15 cellular contexts compared by ENCODE assay signal in genomic region chr2:33812707-33813106, GRCh38.
DNase-seq lines count a peak whose midpoint lies in the region; ATAC-seq, FAIRE-seq and TF ChIP-seq lines count a peak whose summit lies in the region.
"Had no signal": no experiment of that assay in that cellular context is flagged by ENCODE, and none has a peak within 500 bp of the region (broad histone marks: within the 10 kb centered on the region; RNA-seq: fewer than 3 reads in every experiment).

No MANE protein-coding gene starts in this region.

- BruUV-seq in GM12878 (replicated peaks; lab: Mats Ljungman, UMichigan): no TSS peak

- H3K27me3 ChIP-seq in GM12878 (replicated peaks in 1 of 2; ENCODE audit: control insufficient read depth in 2 of 2, insufficient read depth in 2 of 2, low read length in 1 of 2): no peaks in the 10 kb centered on the region
- no peaks in the 10 kb centered on the region for H3K27me3 ChIP-seq in pancreas
- H3K27me3 ChIP-seq: BLaER1 treated with 17β-estradiol and CSF1 and Interleukin-3, amounts not matched to agents 10 nM and 100 nM had no signal

- TF ChIP-seq CTCF in GM12878 (IDR thresholded peaks at IDR 0.05 in 2 of 3, conservative IDR thresholded peaks at IDR 0.05 in 1 of 3; ENCODE audit: control insufficient read depth in 2 of 3, extremely low read depth in 1 of 3, insufficient read depth in 1 of 3, low read depth in 3 of 3, low read length in 3 of 3) (no peak), pancreas (IDR thresholded peaks at IDR 0.05) (no peak)

- 26% methylated on average over 2 of the region's 2 CpGs for WGBS in GM12878 (ENCODE audit: insufficient coverage, insufficient replicate concordance, low lambda C conversion rate, missing lambda C conversion rate)
- 57 to 68% methylated on average over 2 of the region's 2 CpGs for WGBS in pancreas, 2 donors

- CTCF ChIA-PET in GM12878 (lab: Yijun Ruan, JAX): no interaction called here

- TF ChIP-seq RAD21 in GM12878 (IDR thresholded peaks at IDR 0.05; ENCODE audit: insufficient read depth, low read depth, low read length): no peak

- no peak overlapping the region for H2AFZ ChIP-seq in GM12878 (ENCODE audit: control insufficient read depth, low read depth, low read length)

- no peak overlapping the region for H3K4me2 ChIP-seq in GM12878 (ENCODE audit: control insufficient read depth, insufficient read depth)
- H3K4me2 ChIP-seq: BLaER1 treated with 17β-estradiol and CSF1 and Interleukin-3, amounts not matched to agents 10 nM and 100 nM had no signal

- TF ChIP-seq EP300 in GM12878 (IDR thresholded peaks at IDR 0.05; ENCODE audit: borderline replicate concordance in 1 of 2, control insufficient read depth in 1 of 2, low read depth in 2 of 2, low read length in 2 of 2): no peak

- H3K9me3 ChIP-seq in GM12878 (replicated peaks; ENCODE audit: control insufficient read depth, insufficient read depth, low read length) (no peaks in the 10 kb centered on the region), pancreas (no peaks in the 10 kb centered on the region)
- H3K9me3 ChIP-seq: BLaER1 treated with 17β-estradiol and CSF1 and Interleukin-3, amounts not matched to agents 10 nM and 100 nM had no signal

- intact Hi-C loops in GM12878 (cut with micrococcal nuclease; ENCODE audit: unreplicated experiment) (no loop called here), pancreas (cut with DNase I) (no loop called here)

- no peak for TF ChIP-seq POLR2A in GM12878 (IDR thresholded peaks at IDR 0.05; ENCODE audit: low read depth, low read length)

- no peak overlapping the region for H3K27ac ChIP-seq in GM12878 (ENCODE audit: control insufficient read depth, insufficient read depth)
- H3K27ac ChIP-seq in pancreas: no peak overlapping the region
- H3K27ac ChIP-seq: BLaER1 treated with 17β-estradiol and CSF1 and Interleukin-3, amounts not matched to agents 10 nM and 100 nM had no signal

- no peaks in the 10 kb centered on the region for H4K20me1 ChIP-seq in GM12878 (ENCODE audit: control insufficient read depth, insufficient read depth)
- H4K20me1 ChIP-seq: BLaER1 treated with 17β-estradiol and CSF1 and Interleukin-3, amounts not matched to agents 10 nM and 100 nM had no signal

- POLR2A ChIA-PET in GM12878 (lab: Charles Lee): no interaction called here

- no peak for FAIRE-seq in GM12878 (lab: Jason Lieb, UNC)
- no peak for FAIRE-seq in pancreas (lab: Jason Lieb, UNC)
- FAIRE-seq: GM12892, H54 had no signal

- peak; percentile 25 for DNase-seq in EH (ENCODE audit: low read depth)
- DNase-seq in GM12878 (ENCODE audit: low read depth, low spot score): no peak
- DNase-seq in renal cortical epithelial cell (ENCODE audit: low read depth): peak; percentile 65
- DNase-seq in pancreas: no peak
- no peak for DNase-seq in HUDEP-2 (lab: John Stamatoyannopoulos, UW; ENCODE audit: unreplicated experiment in 76 of 76)
- DNase-seq in NAMALWA (ENCODE audit: low spot score): no peak
- DNase-seq: DMS 273 treated with DMSO at 0.1 percent for 48 hours; NCI-H1436; NCI-H2029 treated with DMSO at 0.1 percent for 48 hours; NCI-H526 treated with DMSO at 0.1 percent for 48 hours; NK-92 treated with Interleukin-12 subunit alpha and Interleukin-12 subunit beta, amount 100 ng/mL, for 24 hours had no signal

- no peaks in the 10 kb centered on the region for H3K36me3 ChIP-seq in GM12878 (ENCODE audit: control insufficient read depth in 2 of 2, insufficient read depth in 2 of 2, low read length in 1 of 2)
- no peaks in the 10 kb centered on the region for H3K36me3 ChIP-seq in pancreas
- H3K36me3 ChIP-seq: BLaER1 treated with 17β-estradiol and CSF1 and Interleukin-3, amounts not matched to agents 10 nM and 100 nM had no signal

- in situ Hi-C loops in GM12878 (cut with MboI): no loop called here

- no peak overlapping the region for H3K4me3 ChIP-seq in GM12878
- no peak overlapping the region for H3K4me3 ChIP-seq in pancreas
- H3K4me3 ChIP-seq: BLaER1 treated with 17β-estradiol and CSF1 and Interleukin-3, amounts not matched to agents 10 nM and 100 nM had no signal

- H3K4me1 ChIP-seq in GM12878 (ENCODE audit: control insufficient read depth, insufficient read depth, low read length) (no peaks in the 10 kb centered on the region), pancreas (no peaks in the 10 kb centered on the region)

- no peaks in the 10 kb centered on the region for H3K79me2 ChIP-seq in GM12878 (ENCODE audit: control insufficient read depth, insufficient read depth, low read length)

- SMC1A ChIA-PET in GM12878 (lab: Charles Lee; ENCODE audit: uncharacterized antibody, unreplicated experiment): interaction anchor here (2.1 kb wide), 1 partner anchor 107 kb away, joined by 7 read pairs; no protein-coding TSS in a partner anchor

- no peak overlapping the region for H3K9ac ChIP-seq in GM12878 (ENCODE audit: control insufficient read depth, insufficient read depth, low read length)
- H3K9ac ChIP-seq: BLaER1 treated with 17β-estradiol and CSF1 and Interleukin-3, amounts not matched to agents 10 nM and 100 nM had no signal

- ATAC-seq in GM21360 (IDR thresholded peaks at IDR 0.05; ENCODE audit: unreplicated experiment) (peak; percentile 63), GM12878 (peak; percentile 62), pancreas (no peak)

- RAD21 ChIA-PET in GM12878 (lab: Charles Lee; ENCODE audit: unreplicated experiment): interaction anchor here (0.5 kb wide), 1 partner anchor 388 kb away, joined by 4 read pairs; no protein-coding TSS in a partner anchor

TF ChIP-seq in GM12878, 131 proteins besides CTCF, POLR2A, EP300 and RAD21:
- TF ChIP-seq IKZF1 (conservative IDR thresholded peaks at IDR 0.05): no peak
- TF ChIP-seq BRCA1 (IDR thresholded peaks at IDR 0.05; ENCODE audit: low read depth, low read length): no peak
- TF ChIP-seq MTA2 (IDR thresholded peaks at IDR 0.05; ENCODE audit: low read depth): peak; percentile 8; the same call in 1 of the 2 replicates

Comparison
In these comparisons a context has a peak if more than half of its experiments do, and no peak if none do; other contexts are left out.
1. DNase-seq: peak in EH (single experiment) and renal cortical epithelial cell (single experiment); none in GM12878 (single experiment), pancreas (0 of 6), HUDEP-2 (0 of 76) and NAMALWA (single experiment).
2. ATAC-seq: peak in GM21360 (single experiment) and GM12878 (single experiment); none in pancreas (0 of 4).